8 cellular contexts compared by ENCODE assay signal in genomic region chr11:62804310-62805043, GRCh38. TPM values are rescaled to one million over a fixed set of nuclear protein-coding genes. Genes with fewer than 3 reads are reported as not detected.
DNase-seq lines count a peak whose midpoint lies in the region; TF ChIP-seq lines count a peak whose summit lies in the region.

No MANE protein-coding gene starts in this region.

- no peak overlapping the region for H2BK5ac ChIP-seq in H9 (ENCODE audit: insufficient read length, low read length)

- no peak overlapping the region for H2BK120ac ChIP-seq in H9 (ENCODE audit: low read depth, low read length, poor library complexity, severe bottlenecking)

- H3K4me1 ChIP-seq in CD4-positive, alpha-beta memory T cell (ENCODE audit: insufficient read depth, low read length), result peaks cover 22% of the 10 kb centered on the region
- H3K4me1 ChIP-seq in H9 (ENCODE audit: insufficient read depth, low read length), result no peaks in the 10 kb centered on the region
- H3K4me1 ChIP-seq in SK-N-SH (ENCODE audit: control insufficient read depth in 1 of 2, insufficient read depth in 2 of 2, low read depth in 1 of 2, low read length in 1 of 2), result peaks cover 8 to 18% of the 10 kb centered on the region in 2 experiments
- H3K4me1 ChIP-seq in esophagus (ENCODE audit: control insufficient read depth in 2 of 2, insufficient read depth in 2 of 2, low read length in 1 of 2), result peaks cover 0 to 9% of the 10 kb centered on the region in 2 donors
- peaks cover 10% of the 10 kb centered on the region for H3K4me1 ChIP-seq in neural progenitor cell

- no peak for TF ChIP-seq EP300 in SK-N-SH (IDR thresholded peaks at IDR 0.05; ENCODE audit: borderline replicate concordance in 1 of 2, low read depth in 1 of 2, low read length in 1 of 2)

- no peaks in the 10 kb centered on the region for H3K9me3 ChIP-seq in CD4-positive, alpha-beta memory T cell (ENCODE audit: control insufficient read depth in 1 of 2, low read length in 2 of 2)
- H3K9me3 ChIP-seq in H9 (ENCODE audit: control insufficient read depth, low read depth, low read length), result no peaks in the 10 kb centered on the region
- no peaks in the 10 kb centered on the region for H3K9me3 ChIP-seq in SK-N-SH
- no peaks in the 10 kb centered on the region for H3K9me3 ChIP-seq in esophagus (ENCODE audit: control insufficient read depth in 2 of 2, insufficient read depth in 1 of 2, low read depth in 1 of 2, low read length in 1 of 2)
- H3K9me3 ChIP-seq in neural progenitor cell (ENCODE audit: low read depth), result no peaks in the 10 kb centered on the region

- H4K8ac ChIP-seq in H9 (replicated peaks; ENCODE audit: insufficient read length, low read depth, low read length), result no peak overlapping the region

- H4K5ac ChIP-seq in H9 (ENCODE audit: insufficient read length, low read depth, low read length), result no peak overlapping the region

- H3K23ac ChIP-seq in H9 (ENCODE audit: insufficient read length, low read depth, low read length), result no peak overlapping the region

- peaks cover 20 to 43% (median 32%) of the 10 kb centered on the region in 4 donors for H3K4me1 Mint-ChIP-seq in CD4-positive, alpha-beta memory T cell
- H3K4me1 Mint-ChIP-seq in H9 (peaks cover 19 to 20% of the 10 kb centered on the region in 2 experiments), neural progenitor cell (peaks cover 26% of the 10 kb centered on the region)

- peaks cover 38% of the 10 kb centered on the region for H3K36me3 ChIP-seq in CD4-positive, alpha-beta memory T cell (ENCODE audit: insufficient read depth, low read length)
- peaks cover 38 to 44% of the 10 kb centered on the region in 2 experiments for H3K36me3 ChIP-seq in SK-N-SH (replicated peaks in 1 of 2; ENCODE audit: control insufficient read depth in 1 of 2, insufficient read depth in 2 of 2, low read length in 1 of 2)
- peaks cover 15 to 23% of the 10 kb centered on the region in 2 donors for H3K36me3 ChIP-seq in esophagus (ENCODE audit: control insufficient read depth in 2 of 2, insufficient read depth in 2 of 2, low read length in 1 of 2)
- no peaks in the 10 kb centered on the region for H3K36me3 ChIP-seq in neural progenitor cell

- H2BK12ac ChIP-seq in H9 (ENCODE audit: insufficient read length, low read depth, low read length), result no peak overlapping the region

- peaks cover 9% of the 10 kb centered on the region for H3K23me2 ChIP-seq in H9 (ENCODE audit: insufficient read length, low read depth, low read length, poor library complexity, severe bottlenecking)

- H3K4me2 ChIP-seq in H9 (ENCODE audit: insufficient read depth, insufficient read length, low read length) (peak overlapping the region; percentile 74), SK-N-SH (peak overlapping the region; percentile 92), neural progenitor cell (peak overlapping the region; percentile 89)

- no peak overlapping the region for H3T11ph ChIP-seq in H9 (ENCODE audit: low read length)

- DNase-seq in CD4-positive, alpha-beta memory T cell, result no peak
- DNase-seq in H9 (no peak), SK-N-SH (no peak), neural progenitor cell (ENCODE audit: low spot score) (no peak), activated gamma-delta T cell (lab: John Stamatoyannopoulos, UW) (no peak), NCI-H1436 (lab: John Stamatoyannopoulos, UW) (no peak), H4 (ENCODE audit: low spot score) (no peak)

- no peaks in the 10 kb centered on the region for H4K20me1 ChIP-seq in H9 (ENCODE audit: control insufficient read depth, insufficient read depth, insufficient read length)
- H4K20me1 ChIP-seq in SK-N-SH (ENCODE audit: insufficient read depth), result peaks cover 16% of the 10 kb centered on the region
- peaks cover 15% of the 10 kb centered on the region for H4K20me1 ChIP-seq in neural progenitor cell (ENCODE audit: low read depth)

- intact Hi-C loops in CD4-positive, alpha-beta memory T cell (cut with micrococcal nuclease), result loop anchor here (1.0 kb wide), 7 partner anchors 12 to 77 kb away; partner anchors contain the start of genes STX5, TEX54, TMEM179B and TMEM223

- no peaks in the 10 kb centered on the region for H3K27me3 ChIP-seq in CD4-positive, alpha-beta memory T cell (ENCODE audit: insufficient read depth, low read length)
- no peaks in the 10 kb centered on the region for H3K27me3 ChIP-seq in H9 (ENCODE audit: insufficient read depth, low read length)
- H3K27me3 ChIP-seq in SK-N-SH (ENCODE audit: insufficient read depth), result no peaks in the 10 kb centered on the region
- no peaks in the 10 kb centered on the region for H3K27me3 ChIP-seq in esophagus (ENCODE audit: control insufficient read depth in 1 of 2, insufficient read depth in 2 of 2, low read length in 2 of 2)
- no peaks in the 10 kb centered on the region for H3K27me3 ChIP-seq in neural progenitor cell

- no peak overlapping the region for H3K56ac ChIP-seq in H9 (ENCODE audit: insufficient read length, low read depth, low read length)

- peak overlapping the region; percentile 97 to 99 (median 98) for H3K27ac Mint-ChIP-seq in CD4-positive, alpha-beta memory T cell
- H3K27ac Mint-ChIP-seq in H9 (peak overlapping the region; percentile 55 to 95 (median 80); a peak in 3 of 7 replicates), neural progenitor cell (peak overlapping the region; percentile 27)

- no peaks in the 10 kb centered on the region for H3K9me2 ChIP-seq in SK-N-SH

- H2BK15ac ChIP-seq in H9 (ENCODE audit: low read depth, low read length), result no peak overlapping the region

- peak overlapping the region; percentile 94 for H3K27ac ChIP-seq in CD4-positive, alpha-beta memory T cell (ENCODE audit: low read depth, low read length)
- H3K27ac ChIP-seq in H9 (ENCODE audit: insufficient read length, low read depth, low read length) (no peak overlapping the region), SK-N-SH (ENCODE audit: low read depth in 2 of 2, low read length in 1 of 2) (peak overlapping the region; percentile 75 to 83), esophagus (ENCODE audit: low read depth in 2 of 2, low read length in 1 of 2) (peak overlapping the region; percentile 84 to 95), neural progenitor cell (no peak overlapping the region)

- H2AK5ac ChIP-seq in H9 (ENCODE audit: insufficient read length, low read length), result no peak overlapping the region

- peaks cover 0 to 2% of the 10 kb centered on the region in 2 donors for H3K27me3 Mint-ChIP-seq in CD4-positive, alpha-beta memory T cell
- no peaks in the 10 kb centered on the region; the same call in 1 of the 2 replicates for H3K27me3 Mint-ChIP-seq in H9 (ENCODE audit: low read depth)
- peaks cover 8% of the 10 kb centered on the region for H3K27me3 Mint-ChIP-seq in neural progenitor cell (ENCODE audit: insufficient read depth, low read depth)

- peaks cover 2% of the 10 kb centered on the region for H3K79me1 ChIP-seq in H9 (ENCODE audit: insufficient read depth, low read depth, low read length, poor library complexity, severe bottlenecking)

- H3K79me2 ChIP-seq in H9 (ENCODE audit: insufficient read depth, low read length) (peaks cover 6% of the 10 kb centered on the region; the same call in 1 of the 2 replicates), SK-N-SH (ENCODE audit: insufficient read depth) (peaks cover 41% of the 10 kb centered on the region), neural progenitor cell (ENCODE audit: low read depth) (peaks cover 20% of the 10 kb centered on the region)

- no peak overlapping the region for H3K18ac ChIP-seq in H9 (ENCODE audit: insufficient read length, low read depth, low read length)

- H3F3A ChIP-seq in SK-N-SH (replicated peaks; ENCODE audit: insufficient read depth) (peaks cover 21% of the 10 kb centered on the region), neural progenitor cell (ENCODE audit: low read depth) (peaks cover 16% of the 10 kb centered on the region)

- H3K9ac ChIP-seq in H9 (ENCODE audit: extremely low read depth, insufficient read length, low read length), result peak overlapping the region; percentile 54
- H3K9ac ChIP-seq in SK-N-SH, result peak overlapping the region; percentile 93
- peak overlapping the region; percentile 76 for H3K9ac ChIP-seq in neural progenitor cell

- H3K36me3 Mint-ChIP-seq in CD4-positive, alpha-beta memory T cell, result peaks cover 28 to 50% of the 10 kb centered on the region in 2 donors
- H3K36me3 Mint-ChIP-seq in H9 (ENCODE audit: insufficient read depth in 1 of 3, low read depth in 3 of 3), result peaks cover 30 to 49% (median 39%) of the 10 kb centered on the region in 3 experiments; a peak in 6 of 7 replicates
- peaks cover 29% of the 10 kb centered on the region for H3K36me3 Mint-ChIP-seq in neural progenitor cell

- peak overlapping the region; percentile 87 to 93 for H3K4me3 ChIP-seq in CD4-positive, alpha-beta memory T cell (ENCODE audit: low read length in 2 of 2)
- H3K4me3 ChIP-seq in SK-N-SH (ENCODE audit: low read depth in 2 of 2, low read length in 1 of 2) (peak overlapping the region; percentile 91 to 94), esophagus (ENCODE audit: low read depth in 1 of 2, low read length in 2 of 2) (peak overlapping the region; percentile 80 to 91), neural progenitor cell (peak overlapping the region; percentile 83)

- peak overlapping the region; percentile 97 to 100 (median 99) for H3K4me3 Mint-ChIP-seq in CD4-positive, alpha-beta memory T cell
- H3K4me3 Mint-ChIP-seq in H9 (peak overlapping the region; percentile 96 to 99), neural progenitor cell (peak overlapping the region; percentile 100)

- WGBS in H9 (ENCODE audit: extremely low coverage, insufficient read length, low lambda C conversion rate), result no CpG with 5 or more reads among the region's 14 CpGs
- WGBS in SK-N-SH (ENCODE audit: low lambda C conversion rate), result 3% methylated on average over 14 of the region's 14 CpGs
- WGBS in esophagus, 2 donors, result 2 to 3% methylated on average over 14 of the region's 14 CpGs

- H2AFZ ChIP-seq in H9 (ENCODE audit: low read length) (no peak overlapping the region), SK-N-SH (ENCODE audit: low read depth) (peak overlapping the region; percentile 52; the same call in 1 of the 2 replicates), neural progenitor cell (replicated peaks) (no peak overlapping the region)

- TF ChIP-seq RAD21 in SK-N-SH (IDR thresholded peaks at IDR 0.05; ENCODE audit: low read length), result no peak

- no peak overlapping the region for H2BK20ac ChIP-seq in H9 (ENCODE audit: low read depth, low read length, poor library complexity, severe bottlenecking)

- CTCF ChIA-PET in CD4-positive, alpha-beta memory T cell (lab: Charles Lee; ENCODE audit: partially characterized antibody), result interaction anchor here (1.4 kb wide), 1 partner anchor 17 kb away, joined by 7 read pairs; the partner anchor contains the start of gene TMEM179B
- CTCF ChIA-PET in SK-N-SH (lab: Yijun Ruan, JAX), result interaction anchor here (0.7 to 2.5 kb wide), 3 partner anchors 18 to 51 kb away, joined by 3 to 12 read pairs (median 3); partner anchors contain the start of genes TMEM179B and ZBTB3

- H3K4ac ChIP-seq in H9 (ENCODE audit: low read depth, low read length), result no peak overlapping the region

- POLR2A ChIA-PET in CD4-positive, alpha-beta memory T cell (lab: Charles Lee; ENCODE audit: partially characterized antibody), result interaction anchor here (0.6 to 25.8 kb wide), 12 partner anchors 11 to 212 kb away, joined by 3 to 801 read pairs (median 4); partner anchors contain the start of genes HNRNPUL2, POLR2G, SLC3A2 and STX5
- POLR2A ChIA-PET in SK-N-SH (lab: Yijun Ruan, JAX), result interaction anchor here (0.9 to 1.1 kb wide), 4 partner anchors 8 to 51 kb away, joined by 3 to 5 read pairs (median 4); no protein-coding TSS in a partner anchor

- H3K9me3 Mint-ChIP-seq in CD4-positive, alpha-beta memory T cell, result peaks cover 0 to 3% (median 0%) of the 10 kb centered on the region in 8 donors
- H3K9me3 Mint-ChIP-seq in H9 (no peaks in the 10 kb centered on the region), neural progenitor cell (no peaks in the 10 kb centered on the region)

- H4K91ac ChIP-seq in H9 (ENCODE audit: insufficient read length, low read depth, low read length), result no peak overlapping the region

- no peak overlapping the region for H3K14ac ChIP-seq in H9 (ENCODE audit: insufficient read depth, low read length)

- TF ChIP-seq CTCF in H9 (conservative IDR thresholded peaks at IDR 0.05), result no peak
- TF ChIP-seq CTCF in SK-N-SH (IDR thresholded peaks at IDR 0.05), result no peak
- no peak for TF ChIP-seq CTCF in neural progenitor cell (IDR thresholded peaks at IDR 0.05)

RNA-seq across cellular contexts. Expression of gene NXF1, which starts 0.8 kb away (rescaled TPM):
- total RNA-seq in CD4-positive, alpha-beta memory T cell, result 100 to 1,000 TPM; 195 to 196 TPM
- 10 to 100 TPM; 75.2 to 83.2 TPM for polyA plus RNA-seq in CD4-positive, alpha-beta memory T cell
- 65.5 and 69.0 TPM in 2 replicates for total RNA-seq in H9 (2021)
- polyA plus RNA-seq in SK-N-SH (2012; rRNA removed), result 47.6 and 59.7 TPM in 2 replicates
- 31.5 and 34.2 TPM in 2 replicates for polyA plus RNA-seq in SK-N-SH (2012; cell fraction: cytosol; rRNA removed)
- polyA plus RNA-seq in SK-N-SH (2012; cell fraction: nucleus; rRNA removed), result 220 and 356 TPM in 2 replicates
- 10 to 100 TPM; 77.9 to 84.7 TPM for polyA plus RNA-seq in esophagus
- total RNA-seq in neural progenitor cell (ENCODE audit: low replicate concordance), result 23.6 and 36.5 TPM in 2 replicates
- 25.1 and 31.1 TPM in 2 replicates for total RNA-seq in H4 (2014; rRNA removed; shearing (Covaris generic))

RNA-seq across cellular contexts. Expression of gene TMEM223, which starts 12.7 kb away (rescaled TPM):
- total RNA-seq in CD4-positive, alpha-beta memory T cell, result 10 to 100 TPM; 21.6 to 23.1 TPM
- 10 to 100 TPM; 38.9 to 45.5 TPM for polyA plus RNA-seq in CD4-positive, alpha-beta memory T cell
- 21.7 and 22.2 TPM in 2 replicates for total RNA-seq in H9 (2021)
- 30.4 and 40.7 TPM in 2 replicates for polyA plus RNA-seq in SK-N-SH (2012; rRNA removed)
- 22.5 and 31.3 TPM in 2 replicates for polyA plus RNA-seq in SK-N-SH (2012; cell fraction: cytosol; rRNA removed)
- polyA plus RNA-seq in SK-N-SH (2012; cell fraction: nucleus; rRNA removed), result 48.4 and 58.3 TPM in 2 replicates
- polyA plus RNA-seq in esophagus, result 10 to 100 TPM; 13.8 to 19.7 TPM
- 9.9 and 38.9 TPM in 2 replicates for total RNA-seq in neural progenitor cell (ENCODE audit: low replicate concordance)
- 43.1 and 62.4 TPM in 2 replicates for total RNA-seq in H4 (2014; rRNA removed; shearing (Covaris generic))

RNA-seq across cellular contexts. Expression of gene TMEM179B, which starts 17.3 kb away (rescaled TPM):
- 10 to 100 TPM; 66.3 to 66.6 TPM for total RNA-seq in CD4-positive, alpha-beta memory T cell
- polyA plus RNA-seq in CD4-positive, alpha-beta memory T cell, result 100 to 1,000 TPM; 102 to 166 TPM
- total RNA-seq in H9 (2021) (25.0 and 25.5 TPM in 2 replicates), neural progenitor cell (ENCODE audit: low replicate concordance) (24.5 and 40.4 TPM in 2 replicates)
- polyA plus RNA-seq in SK-N-SH (2012; rRNA removed) (69.6 and 73.3 TPM in 2 replicates), esophagus (10 to 100 TPM; 30.5 to 41.2 TPM)
- polyA plus RNA-seq in SK-N-SH (2012; cell fraction: cytosol; rRNA removed), result 48.9 and 58.6 TPM in 2 replicates
- 41.5 and 64.1 TPM in 2 replicates for polyA plus RNA-seq in SK-N-SH (2012; cell fraction: nucleus; rRNA removed)
- 77.5 and 85.5 TPM in 2 replicates for total RNA-seq in H4 (2014; rRNA removed; shearing (Covaris generic))

RNA-seq across cellular contexts. Expression of gene STX5, which starts 27.4 kb away (rescaled TPM):
- total RNA-seq in CD4-positive, alpha-beta memory T cell, result 10 to 100 TPM; 66.0 to 67.9 TPM
- 10 to 100 TPM; 30.4 to 31.8 TPM for polyA plus RNA-seq in CD4-positive, alpha-beta memory T cell
- total RNA-seq in H9 (2021) (33.5 and 34.7 TPM in 2 replicates), neural progenitor cell (ENCODE audit: low replicate concordance) (30.2 and 32.9 TPM in 2 replicates)
- polyA plus RNA-seq in SK-N-SH (2012; rRNA removed) (24.2 and 27.4 TPM in 2 replicates), esophagus (10 to 100 TPM; 14.5 to 25.2 TPM)
- 15.8 and 24.5 TPM in 2 replicates for polyA plus RNA-seq in SK-N-SH (2012; cell fraction: cytosol; rRNA removed)
- polyA plus RNA-seq in SK-N-SH (2012; cell fraction: nucleus; rRNA removed), result 14.1 and 24.6 TPM in 2 replicates
- 22.3 and 26.3 TPM in 2 replicates for total RNA-seq in H4 (2014; rRNA removed; shearing (Covaris generic))

RNA-seq across cellular contexts. Expression of gene TEX54, which starts 28.2 kb away (rescaled TPM):
- total RNA-seq in CD4-positive, alpha-beta memory T cell, result not detected
- polyA plus RNA-seq in CD4-positive, alpha-beta memory T cell, result 1 to 10 TPM; 1.3 to 1.9 TPM
- 0.53 and 1.2 TPM in 2 replicates for total RNA-seq in H9 (2021)
- polyA plus RNA-seq in SK-N-SH (2012; rRNA removed), result not detected in 2 replicates
- polyA plus RNA-seq in SK-N-SH (2012; cell fraction: cytosol; rRNA removed), result not detected in 2 replicates
- polyA plus RNA-seq in SK-N-SH (2012; cell fraction: nucleus; rRNA removed), result not detected in 2 replicates
- polyA plus RNA-seq in esophagus, result not detected
- total RNA-seq in neural progenitor cell (ENCODE audit: low replicate concordance), result not detected in 2 replicates
- total RNA-seq in H4 (2014; rRNA removed; shearing (Covaris generic)), result not detected in 2 replicates

Comparison
In these comparisons a context has a peak if more than half of its experiments do, and no peak if none do; other contexts are left out.
1. H3K27ac ChIP-seq: peak in CD4-positive, alpha-beta memory T cell (single experiment), SK-N-SH (2 of 2) and esophagus (2 of 2); none in H9 (single experiment) and neural progenitor cell (single experiment).
2. H3K27ac Mint-ChIP-seq: peak in every context shown above with its lines; median percentile 98 in CD4-positive, alpha-beta memory T cell; 80 in H9; 27 in neural progenitor cell.
3. Peak in every context shown above with its lines, with median percentiles within 50 percentile points of each other: H3K4me3 ChIP-seq, H3K4me3 Mint-ChIP-seq, H3K4me2 ChIP-seq and H3K9ac ChIP-seq.